ENCODE assay signal across 1 cellular context in genomic region chr17:13353590-13353989, GRCh38.
TF ChIP-seq lines count a peak whose summit lies in the region.

No MANE protein-coding gene starts in this region.

TF ChIP-seq in H1, 55 proteins besides CTCF, POLR2A, EP300 and RAD21 (continued from another document):
- TF ChIP-seq CTBP2 (IDR thresholded peaks at IDR 0.05; ENCODE audit: borderline replicate concordance, insufficient read depth, insufficient read length, low read length) (no peak), EGR1 (IDR thresholded peaks at IDR 0.05; ENCODE audit: borderline replicate concordance, low read depth, low read length) (no peak), MAFK (IDR thresholded peaks at IDR 0.05; ENCODE audit: low read depth, low read length) (no peak), SP1 (IDR thresholded peaks at IDR 0.05; ENCODE audit: low read depth, low read length) (no peak)
